8 cellular contexts compared by ENCODE assay signal in the genomic region with DNA sequence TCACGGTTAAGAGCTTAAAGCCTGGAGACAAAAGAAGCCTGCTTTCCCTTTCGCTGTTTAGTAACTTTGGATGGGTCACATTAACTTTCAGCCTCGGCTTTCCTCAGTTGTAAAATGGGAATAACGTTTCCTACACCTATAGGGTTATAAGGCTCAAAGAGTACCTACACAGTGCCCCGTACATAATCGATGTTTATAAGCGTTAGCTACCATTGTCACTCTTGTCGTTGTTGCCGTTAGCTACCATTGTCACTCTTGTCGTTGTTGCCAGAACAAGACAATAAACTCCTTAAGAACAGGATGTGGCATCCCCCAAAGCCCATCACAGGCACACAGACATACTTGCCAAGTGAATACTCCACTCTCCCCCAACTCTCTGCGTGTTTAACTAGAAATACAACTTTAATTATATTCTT. TPM values are rescaled to one million over a fixed set of nuclear protein-coding genes. Genes with fewer than 3 reads are reported as not detected.
DNase-seq lines count a peak whose midpoint lies in the region; ATAC-seq and TF ChIP-seq lines count a peak whose summit lies in the region.

No MANE protein-coding gene starts in this region.

- H3K4me1 ChIP-seq in H9 (ENCODE audit: insufficient read depth, low read length), result no peaks in the 10 kb centered on the region
- H3K4me1 ChIP-seq in stomach, result peaks cover 21 to 44% (median 32%) of the 10 kb centered on the region in 4 donors

- H3K9me3 Mint-ChIP-seq in H9 (no peaks in the 10 kb centered on the region), WTC11 (no peaks in the 10 kb centered on the region)

- peaks cover 8% of the 10 kb centered on the region for H3K23me2 ChIP-seq in H9 (ENCODE audit: insufficient read length, low read depth, low read length, poor library complexity, severe bottlenecking)

- no peak overlapping the region for H2BK5ac ChIP-seq in H9 (ENCODE audit: insufficient read length, low read length)

- no peaks in the 10 kb centered on the region for H3K79me1 ChIP-seq in H9 (ENCODE audit: insufficient read depth, low read depth, low read length, poor library complexity, severe bottlenecking)

- H3K27ac ChIP-seq in H9 (ENCODE audit: insufficient read length, low read depth, low read length), result no peak overlapping the region
- peak overlapping the region; percentile 92 to 98 (median 95) for H3K27ac ChIP-seq in stomach

- H3K56ac ChIP-seq in H9 (ENCODE audit: insufficient read length, low read depth, low read length), result no peak overlapping the region

- no peaks in the 10 kb centered on the region for H3K36me3 ChIP-seq in BJ (ENCODE audit: control insufficient read depth, insufficient read depth, low read length)
- no peaks in the 10 kb centered on the region for H3K36me3 ChIP-seq in stomach

- H3K27ac Mint-ChIP-seq in H9, result no peak overlapping the region
- H3K27ac Mint-ChIP-seq in WTC11, result no peak overlapping the region

- H3K9me3 ChIP-seq in H9 (ENCODE audit: control insufficient read depth, low read depth, low read length), result no peaks in the 10 kb centered on the region
- peaks cover 2% of the 10 kb centered on the region for H3K9me3 ChIP-seq in iPS-18c (ENCODE audit: control insufficient read depth, insufficient read depth, low read length)
- H3K9me3 ChIP-seq in stomach, result no peaks in the 10 kb centered on the region

- H2BK15ac ChIP-seq in H9 (ENCODE audit: low read depth, low read length), result no peak overlapping the region

- no CpG with 5 or more reads among the region's 11 CpGs for WGBS in H9 (ENCODE audit: extremely low coverage, insufficient read length, low lambda C conversion rate)
- 38 to 50% (median 49%) methylated on average over 11 of the region's 11 CpGs for WGBS in stomach, 5 donors

- no peak overlapping the region for H2AFZ ChIP-seq in H9 (ENCODE audit: low read length)

- H3K14ac ChIP-seq in H9 (ENCODE audit: insufficient read depth, low read length), result peak overlapping the region; percentile 21; the same call in 1 of the 2 replicates

- H4K20me1 ChIP-seq in H9 (ENCODE audit: control insufficient read depth, insufficient read depth, insufficient read length), result no peaks in the 10 kb centered on the region

- TF ChIP-seq POLR2A in stomach (IDR thresholded peaks at IDR 0.05), result no peak

- H3K27me3 Mint-ChIP-seq in H9 (ENCODE audit: low read depth) (peaks cover 20% of the 10 kb centered on the region), WTC11 (ENCODE audit: low read depth) (peaks cover 19% of the 10 kb centered on the region)

- H4K5ac ChIP-seq in H9 (ENCODE audit: insufficient read length, low read depth, low read length), result no peak overlapping the region

- no peak overlapping the region for H4K8ac ChIP-seq in H9 (replicated peaks; ENCODE audit: insufficient read length, low read depth, low read length)

- H3K9ac ChIP-seq in H9 (ENCODE audit: extremely low read depth, insufficient read length, low read length), result no peak overlapping the region

- no peak overlapping the region for H3K4ac ChIP-seq in H9 (ENCODE audit: low read depth, low read length)

- H3K18ac ChIP-seq in H9 (ENCODE audit: insufficient read length, low read depth, low read length), result no peak overlapping the region

- CTCF ChIA-PET in BJ (lab: Yijun Ruan, JAX), result no interaction called here
- CTCF ChIA-PET in WTC11 (lab: Charles Lee), result interaction anchor here (1.6 kb wide), 1 partner anchor 24 kb away, joined by 5 read pairs; no protein-coding TSS in a partner anchor

- TF ChIP-seq EP300 in stomach (IDR thresholded peaks at IDR 0.05), result no peak

- H3T11ph ChIP-seq in H9 (ENCODE audit: low read length), result no peak overlapping the region

- no peak overlapping the region for H2BK20ac ChIP-seq in H9 (ENCODE audit: low read depth, low read length, poor library complexity, severe bottlenecking)

- H2BK12ac ChIP-seq in H9 (ENCODE audit: insufficient read length, low read depth, low read length), result no peak overlapping the region

- peak overlapping the region; percentile 71 to 86 for H3K4me3 Mint-ChIP-seq in H9
- no peak overlapping the region; the same call in 1 of the 2 replicates for H3K4me3 Mint-ChIP-seq in WTC11

- H3K79me2 ChIP-seq in H9 (ENCODE audit: insufficient read depth, low read length), result no peaks in the 10 kb centered on the region

- no peak overlapping the region for H2BK120ac ChIP-seq in H9 (ENCODE audit: low read depth, low read length, poor library complexity, severe bottlenecking)

- no peak overlapping the region for H3K23ac ChIP-seq in H9 (ENCODE audit: insufficient read length, low read depth, low read length)

- H3K4me1 Mint-ChIP-seq in H9 (peaks cover 10 to 11% of the 10 kb centered on the region in 2 experiments), WTC11 (peaks cover 15% of the 10 kb centered on the region)

- no peak overlapping the region for H4K91ac ChIP-seq in H9 (ENCODE audit: insufficient read length, low read depth, low read length)

- H3K4me2 ChIP-seq in H9 (ENCODE audit: insufficient read depth, insufficient read length, low read length), result peak overlapping the region; percentile 87

- TF ChIP-seq CTCF in BJ (IDR thresholded peaks at IDR 0.05; ENCODE audit: insufficient read depth, low read depth, low read length) (no peak), H9 (conservative IDR thresholded peaks at IDR 0.05) (no peak), WTC11 (IDR thresholded peaks at IDR 0.05) (no peak), stomach (IDR thresholded peaks at IDR 0.05) (no peak)

- intact Hi-C loops in stomach (cut with DNase I; ENCODE audit: low total_unique reads), result loop anchor here (10.0 kb wide), 1 partner anchor 108 kb away; no protein-coding TSS in a partner anchor
- intact Hi-C loops in left colon (cut with DNase I, micrococcal nuclease), result no loop called here

- H3K4me3 ChIP-seq in BJ (ENCODE audit: low read depth, low read length), result peak overlapping the region; percentile 74
- H3K4me3 ChIP-seq in iPS-18c (ENCODE audit: insufficient read depth, low read depth, low read length), result peak overlapping the region; percentile 68
- H3K4me3 ChIP-seq in stomach, result peak overlapping the region; percentile 77 to 87 (median 84)

- ATAC-seq in WTC11 (peak; percentile 6; the same call in 1 of the 2 replicates), GM18520 (IDR thresholded peaks at IDR 0.05; ENCODE audit: unreplicated experiment) (no peak), left colon (no peak)

- DNase-seq in BJ (ENCODE audit: low read depth) (no peak), H9 (peak; percentile 33), WTC11 (ENCODE audit: low spot score) (no peak), stomach (no peak), left colon (no peak), NCI-H524 treated with DMSO at 0.1 percent for 48 hours (lab: John Stamatoyannopoulos, UW) (no peak)

- H2AK5ac ChIP-seq in H9 (ENCODE audit: insufficient read length, low read length), result no peak overlapping the region

- H3K36me3 Mint-ChIP-seq in H9 (ENCODE audit: insufficient read depth in 1 of 3, low read depth in 3 of 3), result no peaks in the 10 kb centered on the region
- no peaks in the 10 kb centered on the region for H3K36me3 Mint-ChIP-seq in WTC11

- POLR2A ChIA-PET in BJ (lab: Charles Lee), result no interaction called here
- POLR2A ChIA-PET in WTC11 (lab: Charles Lee), result no interaction called here

- H3K27me3 ChIP-seq in BJ (ENCODE audit: control insufficient read depth, insufficient read depth, low read length) (no peaks in the 10 kb centered on the region), H9 (ENCODE audit: insufficient read depth, low read length) (no peaks in the 10 kb centered on the region; the same call in 1 of the 2 replicates), stomach (no peaks in the 10 kb centered on the region)

TF ChIP-seq in WTC11, 78 proteins besides CTCF, POLR2A, EP300 and RAD21 (continues in another document):
- TF ChIP-seq, protein P1, sequence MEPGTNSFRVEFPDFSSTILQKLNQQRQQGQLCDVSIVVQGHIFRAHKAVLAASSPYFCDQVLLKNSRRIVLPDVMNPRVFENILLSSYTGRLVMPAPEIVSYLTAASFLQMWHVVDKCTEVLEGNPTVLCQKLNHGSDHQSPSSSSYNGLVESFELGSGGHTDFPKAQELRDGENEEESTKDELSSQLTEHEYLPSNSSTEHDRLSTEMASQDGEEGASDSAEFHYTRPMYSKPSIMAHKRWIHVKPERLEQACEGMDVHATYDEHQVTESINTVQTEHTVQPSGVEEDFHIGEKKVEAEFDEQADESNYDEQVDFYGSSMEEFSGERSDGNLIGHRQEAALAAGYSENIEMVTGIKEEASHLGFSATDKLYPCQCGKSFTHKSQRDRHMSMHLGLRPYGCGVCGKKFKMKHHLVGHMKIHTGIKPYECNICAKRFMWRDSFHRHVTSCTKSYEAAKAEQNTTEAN (CRISPR knock-in tag; IDR thresholded peaks at IDR 0.05), result no peak
- TF ChIP-seq ZNF219 (CRISPR knock-in tag; IDR thresholded peaks at IDR 0.05; ENCODE audit: borderline replicate concordance), result no peak
- no peak for TF ChIP-seq ZNF263 (CRISPR knock-in tag; IDR thresholded peaks at IDR 0.05; ENCODE audit: low read depth)
- TF ChIP-seq NR2C2 (CRISPR knock-in tag; IDR thresholded peaks at IDR 0.05), result no peak
- TF ChIP-seq ESRRA (CRISPR knock-in tag; IDR thresholded peaks at IDR 0.05; ENCODE audit: borderline replicate concordance), result no peak
- TF ChIP-seq PRRX2 (CRISPR knock-in tag; IDR thresholded peaks at IDR 0.05), result no peak
- no peak for TF ChIP-seq NR1H2 (CRISPR knock-in tag; IDR thresholded peaks at IDR 0.05)

RNA-seq across cellular contexts. Expression of gene MFSD6, which starts 0.9 kb away (rescaled TPM):
- 11.8 and 14.4 TPM in 2 replicates for polyA plus RNA-seq in BJ (2011; rRNA removed)
- 16.0 and 18.8 TPM in 2 replicates for polyA minus RNA-seq in BJ (2011; rRNA and poly(A)+ RNA removed)
- 2.9 and 4.0 TPM in 2 replicates for total RNA-seq in H9 (2021)
- 4.1 to 4.8 TPM (median 4.7 TPM) in 3 replicates for total RNA-seq in WTC11 (2021)
- total RNA-seq in stomach, result 100 to 1,000 TPM in 2 of 5 donors, 10 to 100 TPM in 3; 18.7 to 134 (median 63.5) TPM
- 10 to 100 TPM in 2 of 3 donors, 1 to 10 TPM in 1; 9.2 to 12.8 (median 12.4) TPM for polyA plus RNA-seq in stomach
- total RNA-seq in left colon, result 10 to 100 TPM; 71.8 to 84.6 TPM
